8 cellular contexts compared by ENCODE assay signal in the genomic region with DNA sequence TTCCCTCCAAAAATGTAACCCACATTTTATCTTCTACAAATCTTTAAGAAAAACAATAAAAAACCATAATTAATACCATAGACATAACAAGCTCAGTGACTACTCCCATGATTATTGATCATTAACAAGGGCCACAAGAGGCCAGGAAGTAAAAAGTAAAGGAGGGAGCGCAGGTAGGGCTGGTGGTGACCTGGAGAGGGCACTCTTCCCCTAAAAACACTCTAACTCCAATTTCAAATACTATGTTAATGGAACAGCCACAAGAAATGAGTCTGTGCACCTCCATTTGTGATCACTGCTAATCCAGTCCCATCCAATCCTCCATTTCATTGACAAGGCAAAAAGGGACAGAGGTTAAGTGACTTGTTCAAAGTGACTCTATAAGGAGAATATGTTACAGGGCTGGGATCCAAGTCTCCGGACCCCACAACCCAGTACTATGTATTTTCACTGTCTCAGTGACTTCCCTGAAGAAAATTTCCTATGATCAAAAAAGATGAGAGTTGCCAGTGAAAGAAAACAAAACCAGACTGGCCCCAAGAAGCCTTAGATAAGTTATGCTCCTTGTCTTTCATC. TPM values are rescaled to one million over a fixed set of nuclear protein-coding genes. Genes with fewer than 3 reads are reported as not detected.
DNase-seq lines count a peak whose midpoint lies in the region; ATAC-seq and TF ChIP-seq lines count a peak whose summit lies in the region.

No MANE protein-coding gene starts in this region.

- H3K9me3 Mint-ChIP-seq in osteocyte (ENCODE audit: unreplicated experiment), result no peaks in the 10 kb centered on the region

- no peaks in the 10 kb centered on the region for H3K4me1 Mint-ChIP-seq in osteocyte (ENCODE audit: unreplicated experiment)

- H3K36me3 Mint-ChIP-seq in osteocyte (ENCODE audit: unreplicated experiment), result peaks cover 23% of the 10 kb centered on the region

- no peak overlapping the region for H3K27ac Mint-ChIP-seq in osteocyte (ENCODE audit: unreplicated experiment)

- DNase-seq in SKM-1 treated with dmso at 0.1 percent for 144 hours (lab: John Stamatoyannopoulos, UW; ENCODE audit: unreplicated experiment), result peak; percentile 7
- DNase-seq in SKM-1 (lab: John Stamatoyannopoulos, UW; ENCODE audit: unreplicated experiment), result no peak
- DNase-seq in RWPE1 (ENCODE audit: low spot score), result peak; percentile 35
- peak; percentile 51 for DNase-seq in ecto neural progenitor cell (ENCODE audit: low spot score)
- no peak for DNase-seq in osteocyte (ENCODE audit: extremely low spot score, unreplicated experiment)

- H3K27me3 Mint-ChIP-seq in osteocyte (ENCODE audit: unreplicated experiment), result no peaks in the 10 kb centered on the region

- H3K4me3 Mint-ChIP-seq in osteocyte (ENCODE audit: unreplicated experiment), result no peak overlapping the region

- POLR2A ChIA-PET in RWPE1 (lab: Yijun Ruan, JAX; ENCODE audit: low non-redundant PET), result no interaction called here

- CTCF ChIA-PET in RWPE1 (lab: Yijun Ruan, JAX), result interaction anchor here (0.7 kb wide), 1 partner anchor 102 kb away, joined by 3 read pairs; no protein-coding TSS in a partner anchor

- H3K27ac ChIP-seq in RWPE1, result no peak overlapping the region

- ATAC-seq in HG03354 (IDR thresholded peaks at IDR 0.05; ENCODE audit: poor library complexity, severe bottlenecking, unreplicated experiment) (peak; percentile 83), HG02571 (IDR thresholded peaks at IDR 0.05; ENCODE audit: unreplicated experiment) (no peak), HG02588 (IDR thresholded peaks at IDR 0.05; ENCODE audit: unreplicated experiment) (no peak)

- TF ChIP-seq CTCF in RWPE1 (conservative IDR thresholded peaks at IDR 0.05; ENCODE audit: low read depth), result peak; percentile 55
- TF ChIP-seq CTCF in osteocyte (IDR thresholded peaks at IDR 0.05), result peak; percentile 57

RNA-seq across cellular contexts. Expression of a gene that starts 41.2 kb away (rescaled TPM):
- 31.9 and 35.6 TPM in 2 replicates for total RNA-seq in osteocyte

Comparison
In these comparisons a context has a peak if more than half of its experiments do, and no peak if none do; other contexts are left out.
1. DNase-seq: peak in SKM-1 treated with dmso at 0.1 percent for 144 hours (single experiment), RWPE1 (single experiment) and ecto neural progenitor cell (single experiment); none in SKM-1 (single experiment) and osteocyte (single experiment).